ENCODE assay signal across 15 cellular contexts in the genomic region with DNA sequence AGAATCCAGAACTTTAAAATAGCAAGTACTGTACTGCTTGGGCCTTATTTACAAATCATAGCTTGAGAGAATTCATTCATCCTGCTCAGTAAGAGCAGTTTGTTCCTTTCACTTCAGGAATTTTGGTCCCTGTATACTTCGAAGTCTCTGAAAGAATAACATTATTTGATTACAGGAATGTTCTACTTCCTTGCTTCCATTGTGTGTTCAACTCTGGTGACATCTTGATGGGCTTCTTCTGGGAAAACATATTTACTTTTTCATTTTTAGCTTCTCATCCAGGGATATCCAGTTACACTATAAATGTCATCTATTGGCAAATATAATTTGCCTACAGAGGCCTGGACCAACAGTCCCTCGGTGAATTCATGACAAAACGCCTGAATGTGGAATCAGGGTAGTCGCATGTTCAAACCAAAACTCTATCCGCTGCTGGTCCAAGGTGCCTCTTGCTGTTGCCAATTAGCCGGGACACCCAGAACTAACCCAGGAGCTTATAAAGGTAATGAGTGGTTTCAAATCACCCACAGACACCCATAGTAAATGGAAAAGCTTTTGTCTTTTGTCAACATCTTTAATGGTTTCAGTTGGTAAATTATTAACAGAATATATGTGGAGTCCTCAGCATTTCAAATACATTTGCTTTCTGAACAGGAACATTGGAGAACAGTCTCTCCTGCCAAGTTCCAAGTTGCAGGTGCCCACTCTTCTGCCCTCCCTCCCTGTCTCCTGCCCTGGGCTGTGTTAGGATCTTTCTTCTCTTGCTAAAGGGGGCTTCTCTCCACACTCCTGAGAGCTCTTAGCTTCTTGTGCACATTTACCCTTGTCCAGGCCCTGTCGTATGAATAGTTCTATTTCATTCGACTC.
DNase-seq lines count a peak whose midpoint lies in the region; ATAC-seq and TF ChIP-seq lines count a peak whose summit lies in the region.
"Had no signal": no experiment of that assay in that cellular context is flagged by ENCODE, and none has a peak within 500 bp of the region (broad histone marks: within the 10 kb centered on the region; RNA-seq: fewer than 3 reads in every experiment).

No MANE protein-coding gene starts in this region.

- no peaks in the 10 kb centered on the region for H3K9me3 Mint-ChIP-seq in activated CD8-positive, alpha-beta memory T cell treated with anti-CD3 and anti-CD28 coated beads, Interleukin-2, amount 10 ng/mL, durations not matched to agents 7 days and 5 days (ENCODE audit: low read depth)
- H3K9me3 Mint-ChIP-seq in nephron: no peaks in the 10 kb centered on the region
- no peaks in the 10 kb centered on the region for H3K9me3 Mint-ChIP-seq in activated T-cell treated with anti-CD3 and anti-CD28 coated beads, Interleukin-2, amount 50 U/mL, for 4 hours
- H3K9me3 Mint-ChIP-seq: activated T-cell treated with anti-CD3 and anti-CD28 coated beads, Interleukin-2, amount 50 U/mL, for 24 hours had no signal

- CTCF ChIA-PET in activated CD8-positive, alpha-beta memory T cell treated with anti-CD3 and anti-CD28 coated beads, Interleukin-2, amount 10 ng/mL, durations not matched to agents 7 days and 5 days (lab: Charles Lee): interaction anchor here (1.1 to 4.6 kb wide), 2 partner anchors 12 to 162 kb away, joined by 4 to 28 read pairs; a partner anchor contains a TSS
- CTCF ChIA-PET in HEK293T (lab: Yijun Ruan, JAX): interaction anchor here (0.5 to 0.8 kb wide), 2 partner anchors 127 to 162 kb away, joined by 3 to 4 read pairs; a partner anchor contains a TSS

- WGBS in heart left ventricle, 4 donors: 73 to 86% (median 81%) methylated on average over 8 of the region's 8 CpGs

- no peaks in the 10 kb centered on the region for H3K27me3 ChIP-seq in heart left ventricle

- POLR2A ChIA-PET in HEK293T (lab: Yijun Ruan, JAX): no interaction called here

- no peaks in the 10 kb centered on the region for H3K27me3 Mint-ChIP-seq in activated CD8-positive, alpha-beta memory T cell treated with anti-CD3 and anti-CD28 coated beads, Interleukin-2, amount 10 ng/mL, durations not matched to agents 7 days and 5 days
- H3K27me3 Mint-ChIP-seq in nephron (ENCODE audit: low read depth): peaks cover 3% of the 10 kb centered on the region
- no peaks in the 10 kb centered on the region for H3K27me3 Mint-ChIP-seq in activated T-cell treated with anti-CD3 and anti-CD28 coated beads, Interleukin-2, amount 50 U/mL, for 4 hours (ENCODE audit: low read depth)
- H3K27me3 Mint-ChIP-seq: activated T-cell treated with anti-CD3 and anti-CD28 coated beads, Interleukin-2, amount 50 U/mL, for 24 hours had no signal

- H3K4me3 ChIP-seq in fibroblast of pulmonary artery (replicated peaks; ENCODE audit: low read depth, low read length) (no peak overlapping the region), heart left ventricle (no peak overlapping the region)

- H3K27ac Mint-ChIP-seq in activated CD8-positive, alpha-beta memory T cell treated with anti-CD3 and anti-CD28 coated beads, Interleukin-2, amount 10 ng/mL, durations not matched to agents 7 days and 5 days: peak overlapping the region; percentile 21
- peak overlapping the region; percentile 90 to 96 (median 91) for H3K27ac Mint-ChIP-seq in nephron
- H3K27ac Mint-ChIP-seq: activated T-cell treated with anti-CD3 and anti-CD28 coated beads, Interleukin-2, amount 50 U/mL, for 24 hours had no signal

- TF ChIP-seq CTCF in fibroblast of pulmonary artery (IDR thresholded peaks at IDR 0.05; ENCODE audit: low read length, missing control alignments): no peak
- no peak for TF ChIP-seq CTCF in nephron (IDR thresholded peaks at IDR 0.05; ENCODE audit: unreplicated experiment in 3 of 3)
- no peak for TF ChIP-seq CTCF in heart left ventricle (IDR thresholded peaks at IDR 0.05)

- TF ChIP-seq POLR2A in heart left ventricle (IDR thresholded peaks at IDR 0.05): no peak

- H3K27ac ChIP-seq in heart left ventricle: peak overlapping the region in 1 of 12 donors; percentile 3
- H3K27ac ChIP-seq: KMS-11 had no signal

- H3K36me3 ChIP-seq in heart left ventricle: no peaks in the 10 kb centered on the region

- intact Hi-C loops in heart left ventricle (cut with DNase I): no loop called here

- no peak overlapping the region for H3K4me3 Mint-ChIP-seq in activated CD8-positive, alpha-beta memory T cell treated with anti-CD3 and anti-CD28 coated beads, Interleukin-2, amount 10 ng/mL, durations not matched to agents 7 days and 5 days
- no peak overlapping the region for H3K4me3 Mint-ChIP-seq in nephron
- H3K4me3 Mint-ChIP-seq in activated T-cell treated with anti-CD3 and anti-CD28 coated beads, Interleukin-2, amount 50 U/mL, for 4 hours: no peak overlapping the region
- H3K4me3 Mint-ChIP-seq: activated T-cell treated with anti-CD3 and anti-CD28 coated beads, Interleukin-2, amount 50 U/mL, for 24 hours had no signal

- no peak for DNase-seq in activated CD8-positive, alpha-beta memory T cell treated with anti-CD3 and anti-CD28 coated beads, Interleukin-2, amount 10 ng/mL, durations not matched to agents 7 days and 5 days
- no peak for DNase-seq in activated CD8-positive, alpha-beta memory T cell treated with anti-CD3 and anti-CD28 coated beads for 24 hours
- DNase-seq in fibroblast of pulmonary artery (ENCODE audit: low read depth) (peak; percentile 30), heart left ventricle (no peak), HEK293T (ENCODE audit: extremely low spot score) (no peak)
- DNase-seq in activated T-cell treated with anti-CD3 and anti-CD28 coated beads, Interleukin-2, amount 50 U/mL, for 4 hours: no peak
- DNase-seq in activated T-cell treated with anti-CD3 and anti-CD28 coated beads, Interleukin-2, amount 50 U/mL, for 48 hours: no peak
- DNase-seq: ACHN; activated CD4-positive, alpha-beta T cell treated with anti-CD3 and anti-CD28 coated beads for 48 hours; activated T-cell treated with anti-CD3 and anti-CD28 coated beads, Interleukin-2, amount 50 U/mL, for 24 hours; NCI-H1694; NCI-H524; T-helper 2 cell had no signal

- peaks cover 15% of the 10 kb centered on the region for H3K36me3 Mint-ChIP-seq in activated CD8-positive, alpha-beta memory T cell treated with anti-CD3 and anti-CD28 coated beads, Interleukin-2, amount 10 ng/mL, durations not matched to agents 7 days and 5 days
- no peaks in the 10 kb centered on the region for H3K36me3 Mint-ChIP-seq in nephron (ENCODE audit: low read depth)
- H3K36me3 Mint-ChIP-seq in activated T-cell treated with anti-CD3 and anti-CD28 coated beads, Interleukin-2, amount 50 U/mL, for 4 hours (ENCODE audit: insufficient read depth): peaks cover 2% of the 10 kb centered on the region

- H3K9me3 ChIP-seq in heart left ventricle: no peaks in the 10 kb centered on the region

- H3K4me1 ChIP-seq in heart left ventricle: peaks cover 0 to 39% (median 8%) of the 10 kb centered on the region in 12 donors

- H3K4me1 Mint-ChIP-seq in activated CD8-positive, alpha-beta memory T cell treated with anti-CD3 and anti-CD28 coated beads, Interleukin-2, amount 10 ng/mL, durations not matched to agents 7 days and 5 days: peaks cover 81% of the 10 kb centered on the region
- H3K4me1 Mint-ChIP-seq in nephron: peaks cover 27% of the 10 kb centered on the region
- peaks cover 60% of the 10 kb centered on the region for H3K4me1 Mint-ChIP-seq in activated T-cell treated with anti-CD3 and anti-CD28 coated beads, Interleukin-2, amount 50 U/mL, for 4 hours (ENCODE audit: low read depth)

- ATAC-seq in activated CD8-positive, alpha-beta memory T cell treated with anti-CD3 and anti-CD28 coated beads, Interleukin-2, amount 10 ng/mL, durations not matched to agents 7 days and 5 days: no peak
- no peak for ATAC-seq in activated T-cell treated with anti-CD3 and anti-CD28 coated beads, Interleukin-2, amount 50 U/mL, for 4 hours
- ATAC-seq in heart left ventricle: no peak

TF ChIP-seq in HEK293T, 16 proteins besides CTCF, POLR2A, EP300 and RAD21:
- TF ChIP-seq NFRKB (IDR thresholded peaks at IDR 0.05) (no peak), CTBP1 (IDR thresholded peaks at IDR 0.05; ENCODE audit: borderline replicate concordance) (no peak), FOXK2 (IDR thresholded peaks at IDR 0.05) (no peak), TARDBP (IDR thresholded peaks at IDR 0.05) (no peak), BHLHE40 (IDR thresholded peaks at IDR 0.05; ENCODE audit: borderline replicate concordance) (no peak), ARNT (IDR thresholded peaks at IDR 0.05) (no peak), FOXM1 (IDR thresholded peaks at IDR 0.05; ENCODE audit: borderline replicate concordance) (no peak), SP1 (IDR thresholded peaks at IDR 0.05) (no peak), ZNF384 (IDR thresholded peaks at IDR 0.05) (no peak), L3MBTL2 (conservative IDR thresholded peaks at IDR 0.05) (no peak), LEF1 (IDR thresholded peaks at IDR 0.05; ENCODE audit: borderline replicate concordance) (no peak)
TF ChIP-seq in HEK293T: peak in this region for 0.
